In the genomic region with DNA sequence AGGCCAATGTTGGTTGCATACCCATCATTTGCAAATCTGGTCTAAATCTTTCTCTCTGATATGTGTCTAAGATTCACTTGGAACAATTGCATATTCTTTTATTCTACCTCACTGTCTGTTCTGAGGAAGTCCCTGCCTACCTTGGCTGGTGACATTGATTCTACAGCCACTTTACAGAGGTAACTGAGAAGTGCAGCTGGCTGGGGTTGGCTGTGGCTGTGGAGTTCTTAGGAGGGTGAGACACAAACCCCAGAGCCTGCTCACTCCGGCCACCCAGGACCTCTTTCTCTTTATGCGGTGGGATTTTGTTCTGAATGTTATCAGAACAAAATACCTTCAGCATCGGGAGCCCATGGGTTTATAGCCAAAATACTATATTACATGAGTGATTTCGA, we compare ENCODE assay signal across 20 cellular contexts. TPM values are rescaled to one million over a fixed set of nuclear protein-coding genes. Genes with fewer than 3 reads are reported as not detected.
A peak's percentile ranks its signal among the peaks of the same experiment; 100 is the strongest.
DNase-seq lines count a peak whose midpoint lies in the region; ATAC-seq, FAIRE-seq and TF ChIP-seq lines count a peak whose summit lies in the region.
"Had no signal": no experiment of that assay in that cellular context is flagged by ENCODE, and none has a peak within 500 bp of the region (broad histone marks: within the 10 kb centered on the region; RNA-seq: fewer than 3 reads in every experiment).

No MANE protein-coding gene starts in this region.

- H3K27me3 ChIP-seq in SK-N-SH (ENCODE audit: insufficient read depth) (no peaks in the 10 kb centered on the region), astrocyte (ENCODE audit: insufficient read depth, low read length) (no peaks in the 10 kb centered on the region), skeletal muscle satellite cell (ENCODE audit: control insufficient read depth, insufficient read depth, low read length) (no peaks in the 10 kb centered on the region), neural progenitor cell (no peaks in the 10 kb centered on the region)

- H3K79me2 ChIP-seq in SK-N-SH (ENCODE audit: insufficient read depth) (no peaks in the 10 kb centered on the region), astrocyte (ENCODE audit: insufficient read depth, low read length) (no peaks in the 10 kb centered on the region), neural progenitor cell (ENCODE audit: low read depth) (no peaks in the 10 kb centered on the region)

- H3F3A ChIP-seq in SK-N-SH (replicated peaks; ENCODE audit: insufficient read depth) (peaks cover 16% of the 10 kb centered on the region), neural progenitor cell (ENCODE audit: low read depth) (no peaks in the 10 kb centered on the region)

- ATAC-seq in SK-N-SH treated with all-trans-retinoic acid at 6 μM for 48 hours (no peak; the same call in 2 of the 3 replicates), GM18907 (IDR thresholded peaks at IDR 0.05; ENCODE audit: unreplicated experiment) (no peak)

- H3K27ac ChIP-seq in SK-N-SH (ENCODE audit: low read depth in 2 of 2, low read length in 1 of 2) (peak overlapping the region in 1 of 2 experiments; percentile 12; a peak in 1 of 4 replicates), astrocyte (ENCODE audit: low read depth, low read length) (no peak overlapping the region), neural progenitor cell (no peak overlapping the region)
- H3K27ac ChIP-seq: 22Rv1 had no signal

- TF ChIP-seq CTCF in SK-N-SH (IDR thresholded peaks at IDR 0.05): no peak
- no peak for TF ChIP-seq CTCF in HFFc6 (IDR thresholded peaks at IDR 0.05)
- TF ChIP-seq CTCF in astrocyte (IDR thresholded peaks at IDR 0.05; ENCODE audit: insufficient read depth, low read depth, low read length): no peak
- TF ChIP-seq CTCF in neural progenitor cell (IDR thresholded peaks at IDR 0.05): no peak

- H3K9me3 ChIP-seq in SK-N-SH (no peaks in the 10 kb centered on the region), astrocyte (ENCODE audit: insufficient read depth, low read depth, low read length) (no peaks in the 10 kb centered on the region), skeletal muscle satellite cell (replicated peaks; ENCODE audit: low read length) (no peaks in the 10 kb centered on the region), neural progenitor cell (ENCODE audit: low read depth) (no peaks in the 10 kb centered on the region)

- no peak overlapping the region for H3K9ac ChIP-seq in SK-N-SH
- no peak overlapping the region for H3K9ac ChIP-seq in astrocyte (ENCODE audit: low read length)
- peak overlapping the region; percentile 62 for H3K9ac ChIP-seq in skeletal muscle satellite cell (ENCODE audit: low read depth, low read length)
- H3K9ac ChIP-seq in neural progenitor cell: no peak overlapping the region

- POLR2A ChIA-PET in SK-N-SH (lab: Yijun Ruan, JAX): no interaction called here

- peaks cover 0 to 14% of the 10 kb centered on the region in 2 experiments; a peak in 2 of 4 replicates for H3K4me1 ChIP-seq in SK-N-SH (ENCODE audit: control insufficient read depth in 1 of 2, insufficient read depth in 2 of 2, low read depth in 1 of 2, low read length in 1 of 2)
- peaks cover 18% of the 10 kb centered on the region for H3K4me1 ChIP-seq in astrocyte (ENCODE audit: insufficient read depth, low read length)
- H3K4me1 ChIP-seq in skeletal muscle satellite cell (ENCODE audit: control insufficient read depth, insufficient read depth, low read length): peaks cover 45% of the 10 kb centered on the region
- H3K4me1 ChIP-seq in neural progenitor cell: peaks cover 11% of the 10 kb centered on the region

- peaks cover 44% of the 10 kb centered on the region for H3K4me1 Mint-ChIP-seq in HFFc6 (ENCODE audit: low read depth)
- H3K4me1 Mint-ChIP-seq in astrocyte (ENCODE audit: low read depth, unreplicated experiment): peaks cover 17% of the 10 kb centered on the region
- H3K4me1 Mint-ChIP-seq in neural progenitor cell: peaks cover 23% of the 10 kb centered on the region

- peak overlapping the region; percentile 28; the same call in 1 of the 2 replicates for H2AFZ ChIP-seq in SK-N-SH (ENCODE audit: low read depth)
- peak overlapping the region; percentile 44 for H2AFZ ChIP-seq in astrocyte (ENCODE audit: low read depth, low read length)
- H2AFZ ChIP-seq in neural progenitor cell (replicated peaks): no peak overlapping the region

- H3K36me3 ChIP-seq in SK-N-SH (replicated peaks in 1 of 2; ENCODE audit: control insufficient read depth in 1 of 2, insufficient read depth in 2 of 2, low read length in 1 of 2) (no peaks in the 10 kb centered on the region), astrocyte (ENCODE audit: insufficient read depth, low read length) (no peaks in the 10 kb centered on the region), skeletal muscle satellite cell (ENCODE audit: insufficient read depth, low read length) (no peaks in the 10 kb centered on the region), neural progenitor cell (no peaks in the 10 kb centered on the region)

- no peaks in the 10 kb centered on the region for H3K9me2 ChIP-seq in SK-N-SH

- no peak for DNase-seq in SK-N-SH
- no peak for DNase-seq in HFFc6
- DNase-seq in astrocyte (ENCODE audit: low read depth): no peak
- DNase-seq in NCI-H187 treated with DMSO at 0.1 percent for 48 hours (lab: John Stamatoyannopoulos, UW): no peak
- DNase-seq in neural progenitor cell (ENCODE audit: low spot score): no peak
- DNase-seq: AML-193, H7, KG1, NCI-H1092 treated with DMSO at 0.1 percent for 48 hours, NCI-H1436 treated with DMSO at 0.1 percent for 48 hours, NCI-H2029, NCI-H510A treated with DMSO at 0.1 percent for 48 hours, NCI-H774, Right ventricle myocardium superior had no signal

- no peak for TF ChIP-seq EP300 in SK-N-SH (IDR thresholded peaks at IDR 0.05; ENCODE audit: borderline replicate concordance in 1 of 2, low read depth in 1 of 2, low read length in 1 of 2)

- 99% methylated on average over 4 of the region's 4 CpGs for WGBS in SK-N-SH (ENCODE audit: low lambda C conversion rate)

- CTCF ChIA-PET in SK-N-SH (lab: Yijun Ruan, JAX): no interaction called here

- no peak for FAIRE-seq in astrocyte (lab: Jason Lieb, UNC)
- FAIRE-seq: D721Med had no signal

- H3K9me3 Mint-ChIP-seq in HFFc6: no peaks in the 10 kb centered on the region
- H3K9me3 Mint-ChIP-seq in astrocyte (ENCODE audit: unreplicated experiment): peaks cover 4% of the 10 kb centered on the region
- no peaks in the 10 kb centered on the region for H3K9me3 Mint-ChIP-seq in neural progenitor cell
- H3K9me3 Mint-ChIP-seq: CD14-positive monocyte had no signal

- peaks cover 4% of the 10 kb centered on the region; the same call in 1 of the 2 replicates for H3K36me3 Mint-ChIP-seq in HFFc6 (ENCODE audit: low read depth)
- H3K36me3 Mint-ChIP-seq in astrocyte (ENCODE audit: low read depth, unreplicated experiment): peaks cover 3% of the 10 kb centered on the region
- no peaks in the 10 kb centered on the region for H3K36me3 Mint-ChIP-seq in neural progenitor cell
- H3K36me3 Mint-ChIP-seq: CD14-positive monocyte had no signal

- H3K27me3 Mint-ChIP-seq in HFFc6 (ENCODE audit: insufficient read depth) (no peaks in the 10 kb centered on the region), astrocyte (ENCODE audit: low read depth, unreplicated experiment) (peaks cover 11% of the 10 kb centered on the region), neural progenitor cell (ENCODE audit: insufficient read depth, low read depth) (peaks cover 29% of the 10 kb centered on the region)

- no peak overlapping the region for H3K4me3 ChIP-seq in SK-N-SH (ENCODE audit: low read depth in 2 of 2, low read length in 1 of 2)
- no peak overlapping the region for H3K4me3 ChIP-seq in astrocyte (ENCODE audit: insufficient read depth, low read depth, low read length)
- no peak overlapping the region for H3K4me3 ChIP-seq in skeletal muscle satellite cell (ENCODE audit: low read length)
- H3K4me3 ChIP-seq in neural progenitor cell: no peak overlapping the region

- H4K20me1 ChIP-seq in SK-N-SH (ENCODE audit: insufficient read depth): no peaks in the 10 kb centered on the region
- H4K20me1 ChIP-seq in astrocyte (ENCODE audit: insufficient read depth, low read length): no peaks in the 10 kb centered on the region
- H4K20me1 ChIP-seq in neural progenitor cell (ENCODE audit: low read depth): no peaks in the 10 kb centered on the region

- H3K4me3 Mint-ChIP-seq in HFFc6 (peak overlapping the region; percentile 78; the same call in 1 of the 2 replicates), astrocyte (ENCODE audit: unreplicated experiment) (no peak overlapping the region), neural progenitor cell (no peak overlapping the region)

- H3K27ac Mint-ChIP-seq in HFFc6: peak overlapping the region; percentile 89
- H3K27ac Mint-ChIP-seq in astrocyte (ENCODE audit: unreplicated experiment): peak overlapping the region; percentile 55
- no peak overlapping the region for H3K27ac Mint-ChIP-seq in neural progenitor cell

- H3K4me2 ChIP-seq in SK-N-SH (no peak overlapping the region; the same call in 1 of the 2 replicates), astrocyte (ENCODE audit: low read length) (peak overlapping the region; percentile 72), skeletal muscle satellite cell (ENCODE audit: low read length) (peak overlapping the region; percentile 6), neural progenitor cell (no peak overlapping the region)

- no peak for TF ChIP-seq RAD21 in SK-N-SH (IDR thresholded peaks at IDR 0.05; ENCODE audit: low read length)

TF ChIP-seq in SK-N-SH, 30 proteins besides CTCF, POLR2A, EP300 and RAD21 (continues in another document):
- TF ChIP-seq, protein P1, sequence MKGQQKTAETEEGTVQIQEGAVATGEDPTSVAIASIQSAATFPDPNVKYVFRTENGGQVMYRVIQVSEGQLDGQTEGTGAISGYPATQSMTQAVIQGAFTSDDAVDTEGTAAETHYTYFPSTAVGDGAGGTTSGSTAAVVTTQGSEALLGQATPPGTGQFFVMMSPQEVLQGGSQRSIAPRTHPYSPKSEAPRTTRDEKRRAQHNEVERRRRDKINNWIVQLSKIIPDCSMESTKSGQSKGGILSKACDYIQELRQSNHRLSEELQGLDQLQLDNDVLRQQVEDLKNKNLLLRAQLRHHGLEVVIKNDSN (IDR thresholded peaks at IDR 0.05; ENCODE audit: borderline replicate concordance, low read depth): no peak

TF ChIP-seq in SK-N-SH treated with all-trans-retinoic acid at 6 μM for 48 hours, 23 proteins besides CTCF, POLR2A, EP300 and RAD21:
- TF ChIP-seq ZC3H10 (CRISPR knock-in tag; IDR thresholded peaks at IDR 0.05) (no peak), OSR1 (CRISPR knock-in tag; IDR thresholded peaks at IDR 0.05) (no peak), ESRRG (CRISPR knock-in tag; IDR thresholded peaks at IDR 0.05) (no peak)
TF ChIP-seq in SK-N-SH treated with all-trans-retinoic acid at 6 μM for 48 hours: peak in this region for 0.

RNA-seq across cellular contexts. Expression of a gene that starts 54.5 kb away (rescaled TPM):
- 5.2 and 7.0 TPM in 2 replicates for polyA plus RNA-seq in SK-N-SH (2012; rRNA removed)
- polyA plus RNA-seq in SK-N-SH (2012; cell fraction: cytosol; rRNA removed): 10.6 and 11.1 TPM in 2 replicates
- polyA plus RNA-seq in SK-N-SH (2012; cell fraction: nucleus; rRNA removed): 9.2 and 9.9 TPM in 2 replicates
- 10 to 100 TPM in 1 of 6 experiments, 1 to 10 TPM in 5; 5.2 to 11.1 (median 5.5) TPM for total RNA-seq in HFFc6 (2021; fragmentation: NEBNext Ultra II Directional; extraction: Animal tissue kit (Norgen Biotek cat#: 25700))
- 14.4 and 20.1 TPM in 2 replicates for total RNA-seq in astrocyte
- 2.0 and 2.4 TPM in 2 replicates for total RNA-seq in skeletal muscle satellite cell (2012; rRNA removed)
- total RNA-seq in neural progenitor cell (ENCODE audit: low replicate concordance): 4.2 and 7.2 TPM in 2 replicates

Comparison
In these comparisons a context has a peak if more than half of its experiments do, and no peak if none do; other contexts are left out.
1. H3K4me2 ChIP-seq: peak in astrocyte (single experiment) and skeletal muscle satellite cell (single experiment); none in SK-N-SH (single experiment) and neural progenitor cell (single experiment).